In the genomic region with DNA sequence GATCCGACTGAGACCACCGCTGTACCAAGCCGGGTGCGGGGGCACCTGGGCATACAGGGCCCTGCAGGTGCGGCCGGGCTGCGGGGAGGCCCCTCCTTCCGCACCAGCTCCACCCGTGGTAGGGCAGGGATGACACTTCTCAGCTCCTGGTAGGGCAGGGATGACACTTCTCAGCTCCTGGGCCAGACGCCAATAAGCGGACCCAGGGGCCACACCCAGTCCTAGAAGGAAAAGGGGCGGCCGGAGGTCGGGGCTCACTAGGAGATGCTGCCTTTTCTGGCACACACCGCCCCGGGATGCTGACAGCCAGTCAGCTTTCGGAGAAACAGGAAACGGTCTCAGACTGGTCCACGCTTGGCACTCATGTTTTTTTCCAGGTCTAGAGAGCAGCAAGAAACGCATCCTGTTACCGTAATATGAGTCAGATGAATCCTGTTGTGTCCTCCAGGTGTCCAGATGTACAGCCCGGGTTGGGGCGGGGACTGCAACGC, we compare ENCODE assay signal across 1 cellular context.
TF ChIP-seq lines count a peak whose summit lies in the region.

No MANE protein-coding gene starts in this region.

TF ChIP-seq in GM23338, 12 proteins besides CTCF, POLR2A, EP300 and RAD21 (continued from another document):
- TF ChIP-seq, protein P1, sequence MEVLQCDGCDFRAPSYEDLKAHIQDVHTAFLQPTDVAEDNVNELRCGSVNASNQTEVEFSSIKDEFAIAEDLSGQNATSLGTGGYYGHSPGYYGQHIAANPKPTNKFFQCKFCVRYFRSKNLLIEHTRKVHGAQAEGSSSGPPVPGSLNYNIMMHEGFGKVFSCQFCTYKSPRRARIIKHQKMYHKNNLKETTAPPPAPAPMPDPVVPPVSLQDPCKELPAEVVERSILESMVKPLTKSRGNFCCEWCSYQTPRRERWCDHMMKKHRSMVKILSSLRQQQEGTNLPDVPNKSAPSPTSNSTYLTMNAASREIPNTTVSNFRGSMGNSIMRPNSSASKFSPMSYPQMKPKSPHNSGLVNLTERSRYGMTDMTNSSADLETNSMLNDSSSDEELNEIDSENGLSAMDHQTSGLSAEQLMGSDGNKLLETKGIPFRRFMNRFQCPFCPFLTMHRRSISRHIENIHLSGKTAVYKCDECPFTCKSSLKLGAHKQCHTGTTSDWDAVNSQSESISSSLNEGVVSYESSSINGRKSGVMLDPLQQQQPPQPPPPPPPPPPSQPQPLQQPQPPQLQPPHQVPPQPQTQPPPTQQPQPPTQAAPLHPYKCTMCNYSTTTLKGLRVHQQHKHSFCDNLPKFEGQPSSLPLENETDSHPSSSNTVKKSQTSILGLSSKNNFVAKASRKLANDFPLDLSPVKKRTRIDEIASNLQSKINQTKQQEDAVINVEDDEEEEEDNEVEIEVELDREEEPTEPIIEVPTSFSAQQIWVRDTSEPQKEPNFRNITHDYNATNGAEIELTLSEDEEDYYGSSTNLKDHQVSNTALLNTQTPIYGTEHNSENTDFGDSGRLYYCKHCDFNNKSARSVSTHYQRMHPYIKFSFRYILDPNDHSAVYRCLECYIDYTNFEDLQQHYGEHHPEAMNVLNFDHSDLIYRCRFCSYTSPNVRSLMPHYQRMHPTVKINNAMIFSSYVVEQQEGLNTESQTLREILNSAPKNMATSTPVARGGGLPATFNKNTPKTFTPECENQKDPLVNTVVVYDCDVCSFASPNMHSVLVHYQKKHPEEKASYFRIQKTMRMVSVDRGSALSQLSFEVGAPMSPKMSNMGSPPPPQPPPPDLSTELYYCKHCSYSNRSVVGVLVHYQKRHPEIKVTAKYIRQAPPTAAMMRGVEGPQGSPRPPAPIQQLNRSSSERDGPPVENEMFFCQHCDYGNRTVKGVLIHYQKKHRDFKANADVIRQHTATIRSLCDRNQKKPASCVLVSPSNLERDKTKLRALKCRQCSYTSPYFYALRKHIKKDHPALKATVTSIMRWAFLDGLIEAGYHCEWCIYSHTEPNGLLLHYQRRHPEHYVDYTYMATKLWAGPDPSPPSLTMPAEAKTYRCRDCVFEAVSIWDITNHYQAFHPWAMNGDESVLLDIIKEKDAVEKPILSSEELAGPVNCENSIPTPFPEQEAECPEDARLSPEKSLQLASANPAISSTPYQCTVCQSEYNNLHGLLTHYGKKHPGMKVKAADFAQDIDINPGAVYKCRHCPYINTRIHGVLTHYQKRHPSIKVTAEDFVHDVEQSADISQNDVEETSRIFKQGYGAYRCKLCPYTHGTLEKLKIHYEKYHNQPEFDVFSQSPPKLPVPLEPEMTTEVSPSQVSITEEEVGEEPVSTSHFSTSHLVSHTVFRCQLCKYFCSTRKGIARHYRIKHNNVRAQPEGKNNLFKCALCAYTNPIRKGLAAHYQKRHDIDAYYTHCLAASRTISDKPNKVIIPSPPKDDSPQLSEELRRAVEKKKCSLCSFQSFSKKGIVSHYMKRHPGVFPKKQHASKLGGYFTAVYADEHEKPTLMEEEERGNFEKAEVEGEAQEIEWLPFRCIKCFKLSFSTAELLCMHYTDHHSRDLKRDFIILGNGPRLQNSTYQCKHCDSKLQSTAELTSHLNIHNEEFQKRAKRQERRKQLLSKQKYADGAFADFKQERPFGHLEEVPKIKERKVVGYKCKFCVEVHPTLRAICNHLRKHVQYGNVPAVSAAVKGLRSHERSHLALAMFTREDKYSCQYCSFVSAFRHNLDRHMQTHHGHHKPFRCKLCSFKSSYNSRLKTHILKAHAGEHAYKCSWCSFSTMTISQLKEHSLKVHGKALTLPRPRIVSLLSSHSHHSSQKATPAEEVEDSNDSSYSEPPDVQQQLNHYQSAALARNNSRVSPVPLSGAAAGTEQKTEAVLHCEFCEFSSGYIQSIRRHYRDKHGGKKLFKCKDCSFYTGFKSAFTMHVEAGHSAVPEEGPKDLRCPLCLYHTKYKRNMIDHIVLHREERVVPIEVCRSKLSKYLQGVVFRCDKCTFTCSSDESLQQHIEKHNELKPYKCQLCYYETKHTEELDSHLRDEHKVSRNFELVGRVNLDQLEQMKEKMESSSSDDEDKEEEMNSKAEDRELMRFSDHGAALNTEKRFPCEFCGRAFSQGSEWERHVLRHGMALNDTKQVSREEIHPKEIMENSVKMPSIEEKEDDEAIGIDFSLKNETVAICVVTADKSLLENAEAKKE (CRISPR knock-in tag; IDR thresholded peaks at IDR 0.05) = no peak
- TF ChIP-seq JUNB (IDR thresholded peaks at IDR 0.05; ENCODE audit: unreplicated experiment) (no peak), EZH2phosphoT487 (IDR thresholded peaks at IDR 0.05; ENCODE audit: unreplicated experiment) (no peak), STAT1 (IDR thresholded peaks at IDR 0.05; ENCODE audit: unreplicated experiment) (no peak), NANOG (IDR thresholded peaks at IDR 0.05; ENCODE audit: borderline replicate concordance) (no peak), ZNF331 (CRISPR knock-in tag; IDR thresholded peaks at IDR 0.05; ENCODE audit: low read depth) (no peak)
